10 cellular contexts compared by ENCODE assay signal in genomic region chr10:33095867-33096479, GRCh38.
DNase-seq lines count a peak whose midpoint lies in the region; ATAC-seq and TF ChIP-seq lines count a peak whose summit lies in the region.
"Had no signal": no experiment of that assay in that cellular context is flagged by ENCODE, and none has a peak within 500 bp of the region (broad histone marks: within the 10 kb centered on the region; RNA-seq: fewer than 3 reads in every experiment).

No MANE protein-coding gene starts in this region.

- H3K9ac ChIP-seq in smooth muscle cell (ENCODE audit: low read depth), result no peak overlapping the region

- no peaks in the 10 kb centered on the region for H3K79me2 ChIP-seq in smooth muscle cell (ENCODE audit: low read depth)

- no peak overlapping the region for H3K4me3 ChIP-seq in smooth muscle cell
- H3K4me3 ChIP-seq: breast epithelium, spleen had no signal

- TF ChIP-seq CTCF in smooth muscle cell (IDR thresholded peaks at IDR 0.05; ENCODE audit: borderline replicate concordance, insufficient read depth, poor library complexity, severe bottlenecking), result no peak

- H3K27ac ChIP-seq in smooth muscle cell (ENCODE audit: low read depth), result no peak overlapping the region
- H3K27ac ChIP-seq: breast epithelium had no signal

- WGBS in smooth muscle cell (ENCODE audit: low lambda C conversion rate), result 69% methylated on average over 4 of the region's 4 CpGs

- H3F3A ChIP-seq in smooth muscle cell (ENCODE audit: low read depth), result no peaks in the 10 kb centered on the region

- H3K27me3 ChIP-seq in smooth muscle cell (ENCODE audit: low read depth), result no peaks in the 10 kb centered on the region
- H3K27me3 ChIP-seq: breast epithelium, spleen had no signal

- H3K36me3 ChIP-seq in smooth muscle cell (ENCODE audit: low read depth), result no peaks in the 10 kb centered on the region
- H3K36me3 ChIP-seq: breast epithelium, spleen had no signal

- peak; percentile 11 for DNase-seq in globus pallidus (ENCODE audit: low spot score)
- DNase-seq in NCI-H1436 (lab: John Stamatoyannopoulos, UW), result no peak
- no peak for DNase-seq in amniotic stem cell (lab: John Stamatoyannopoulos, UW)
- no peak for DNase-seq in smooth muscle cell (lab: John Stamatoyannopoulos, UW; ENCODE audit: unreplicated experiment)
- no peak for DNase-seq in COLO829 (ENCODE audit: low spot score)
- DNase-seq: spleen had no signal

- H4K20me1 ChIP-seq in smooth muscle cell (ENCODE audit: low read depth), result no peaks in the 10 kb centered on the region

- H3K4me2 ChIP-seq in smooth muscle cell, result no peak overlapping the region

- no peaks in the 10 kb centered on the region for H3K4me1 ChIP-seq in smooth muscle cell (ENCODE audit: low read depth)
- H3K4me1 ChIP-seq: breast epithelium had no signal

- ATAC-seq in GM18858 (IDR thresholded peaks at IDR 0.05; ENCODE audit: unreplicated experiment) (peak; percentile 81), GM21576 (IDR thresholded peaks at IDR 0.05; ENCODE audit: unreplicated experiment) (peak; percentile 82), HG03175 (IDR thresholded peaks at IDR 0.05; ENCODE audit: unreplicated experiment) (peak; percentile 82)

- H2AFZ ChIP-seq in smooth muscle cell (ENCODE audit: low read depth), result no peak overlapping the region

- no peaks in the 10 kb centered on the region for H3K9me3 ChIP-seq in smooth muscle cell (replicated peaks; ENCODE audit: low read depth)
